2 cellular contexts compared by ENCODE assay signal in genomic region chr3:69016901-69017300, GRCh38.
TF ChIP-seq lines count a peak whose summit lies in the region.

No MANE protein-coding gene starts in this region.

TF ChIP-seq in WTC11, 78 proteins besides CTCF, POLR2A, EP300 and RAD21 (continued from another document):
- no peak for TF ChIP-seq STAT6 (CRISPR knock-in tag; conservative IDR thresholded peaks at IDR 0.05; ENCODE audit: low read depth)
- no peak for TF ChIP-seq FOXP4 (CRISPR knock-in tag; IDR thresholded peaks at IDR 0.05)
- TF ChIP-seq, protein P1, sequence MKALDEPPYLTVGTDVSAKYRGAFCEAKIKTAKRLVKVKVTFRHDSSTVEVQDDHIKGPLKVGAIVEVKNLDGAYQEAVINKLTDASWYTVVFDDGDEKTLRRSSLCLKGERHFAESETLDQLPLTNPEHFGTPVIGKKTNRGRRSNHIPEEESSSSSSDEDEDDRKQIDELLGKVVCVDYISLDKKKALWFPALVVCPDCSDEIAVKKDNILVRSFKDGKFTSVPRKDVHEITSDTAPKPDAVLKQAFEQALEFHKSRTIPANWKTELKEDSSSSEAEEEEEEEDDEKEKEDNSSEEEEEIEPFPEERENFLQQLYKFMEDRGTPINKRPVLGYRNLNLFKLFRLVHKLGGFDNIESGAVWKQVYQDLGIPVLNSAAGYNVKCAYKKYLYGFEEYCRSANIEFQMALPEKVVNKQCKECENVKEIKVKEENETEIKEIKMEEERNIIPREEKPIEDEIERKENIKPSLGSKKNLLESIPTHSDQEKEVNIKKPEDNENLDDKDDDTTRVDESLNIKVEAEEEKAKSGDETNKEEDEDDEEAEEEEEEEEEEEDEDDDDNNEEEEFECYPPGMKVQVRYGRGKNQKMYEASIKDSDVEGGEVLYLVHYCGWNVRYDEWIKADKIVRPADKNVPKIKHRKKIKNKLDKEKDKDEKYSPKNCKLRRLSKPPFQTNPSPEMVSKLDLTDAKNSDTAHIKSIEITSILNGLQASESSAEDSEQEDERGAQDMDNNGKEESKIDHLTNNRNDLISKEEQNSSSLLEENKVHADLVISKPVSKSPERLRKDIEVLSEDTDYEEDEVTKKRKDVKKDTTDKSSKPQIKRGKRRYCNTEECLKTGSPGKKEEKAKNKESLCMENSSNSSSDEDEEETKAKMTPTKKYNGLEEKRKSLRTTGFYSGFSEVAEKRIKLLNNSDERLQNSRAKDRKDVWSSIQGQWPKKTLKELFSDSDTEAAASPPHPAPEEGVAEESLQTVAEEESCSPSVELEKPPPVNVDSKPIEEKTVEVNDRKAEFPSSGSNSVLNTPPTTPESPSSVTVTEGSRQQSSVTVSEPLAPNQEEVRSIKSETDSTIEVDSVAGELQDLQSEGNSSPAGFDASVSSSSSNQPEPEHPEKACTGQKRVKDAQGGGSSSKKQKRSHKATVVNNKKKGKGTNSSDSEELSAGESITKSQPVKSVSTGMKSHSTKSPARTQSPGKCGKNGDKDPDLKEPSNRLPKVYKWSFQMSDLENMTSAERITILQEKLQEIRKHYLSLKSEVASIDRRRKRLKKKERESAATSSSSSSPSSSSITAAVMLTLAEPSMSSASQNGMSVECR (CRISPR knock-in tag; IDR thresholded peaks at IDR 0.05; ENCODE audit: borderline replicate concordance) = no peak

TF ChIP-seq in SK-N-SH treated with all-trans-retinoic acid at 6 μM for 48 hours, 23 proteins besides CTCF, POLR2A, EP300 and RAD21 (continued from another document):
- no peak for TF ChIP-seq CREB5 (CRISPR knock-in tag; IDR thresholded peaks at IDR 0.05; ENCODE audit: low read depth)
- no peak for TF ChIP-seq POU6F1 (CRISPR knock-in tag; IDR thresholded peaks at IDR 0.05; ENCODE audit: borderline replicate concordance, low read depth)
- no peak for TF ChIP-seq ARNTL (CRISPR knock-in tag; IDR thresholded peaks at IDR 0.05; ENCODE audit: borderline replicate concordance, low read depth)
- TF ChIP-seq SNAI2 (CRISPR knock-in tag; IDR thresholded peaks at IDR 0.05) = no peak
- no peak for TF ChIP-seq ZFP30 (CRISPR knock-in tag; IDR thresholded peaks at IDR 0.05)
- no peak for TF ChIP-seq TOX (CRISPR knock-in tag; IDR thresholded peaks at IDR 0.05; ENCODE audit: borderline replicate concordance)
- TF ChIP-seq PPARA (CRISPR knock-in tag; IDR thresholded peaks at IDR 0.05; ENCODE audit: borderline replicate concordance) = no peak
- TF ChIP-seq, protein P2, sequence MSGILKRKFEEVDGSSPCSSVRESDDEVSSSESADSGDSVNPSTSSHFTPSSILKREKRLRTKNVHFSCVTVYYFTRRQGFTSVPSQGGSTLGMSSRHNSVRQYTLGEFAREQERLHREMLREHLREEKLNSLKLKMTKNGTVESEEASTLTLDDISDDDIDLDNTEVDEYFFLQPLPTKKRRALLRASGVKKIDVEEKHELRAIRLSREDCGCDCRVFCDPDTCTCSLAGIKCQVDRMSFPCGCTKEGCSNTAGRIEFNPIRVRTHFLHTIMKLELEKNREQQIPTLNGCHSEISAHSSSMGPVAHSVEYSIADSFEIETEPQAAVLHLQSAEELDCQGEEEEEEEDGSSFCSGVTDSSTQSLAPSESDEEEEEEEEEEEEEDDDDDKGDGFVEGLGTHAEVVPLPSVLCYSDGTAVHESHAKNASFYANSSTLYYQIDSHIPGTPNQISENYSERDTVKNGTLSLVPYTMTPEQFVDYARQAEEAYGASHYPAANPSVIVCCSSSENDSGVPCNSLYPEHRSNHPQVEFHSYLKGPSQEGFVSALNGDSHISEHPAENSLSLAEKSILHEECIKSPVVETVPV (CRISPR knock-in tag; IDR thresholded peaks at IDR 0.05) = no peak
